In the genomic region with DNA sequence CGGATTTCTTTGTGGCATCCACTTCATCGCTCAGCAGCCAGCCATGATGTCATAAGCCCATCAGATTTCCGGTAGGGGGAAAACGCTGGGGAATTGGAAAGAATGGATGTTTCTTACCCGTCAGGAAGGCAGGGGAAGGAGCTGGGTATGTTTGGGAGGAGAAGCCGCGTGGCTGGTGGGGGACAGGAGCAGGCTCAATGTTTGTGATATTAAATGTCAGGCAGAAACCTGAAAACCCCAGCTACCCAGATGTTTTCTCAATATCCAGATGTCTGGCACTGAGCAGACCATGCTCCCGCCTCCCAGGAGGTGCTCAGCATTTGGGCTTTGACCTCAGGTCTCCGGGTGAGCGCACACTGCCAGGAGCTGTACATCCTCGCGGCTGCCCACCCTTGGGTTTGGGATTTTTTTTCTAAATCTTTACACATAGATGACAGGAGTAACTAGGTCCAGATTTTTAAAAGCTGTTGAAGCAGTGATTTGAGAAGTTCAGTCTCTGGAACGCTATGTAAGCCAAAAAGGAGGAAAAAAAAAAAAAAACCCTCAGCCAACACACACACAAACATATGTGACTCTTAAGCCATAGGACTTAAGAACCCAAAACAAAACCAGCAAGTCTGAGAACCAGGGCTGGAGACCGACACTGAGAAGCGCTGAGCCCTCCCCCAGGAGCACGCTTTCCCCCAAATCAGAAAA, we compare ENCODE assay signal across 13 cellular contexts.
DNase-seq lines count a peak whose midpoint lies in the region; ATAC-seq and TF ChIP-seq lines count a peak whose summit lies in the region.
"Had no signal": no experiment of that assay in that cellular context is flagged by ENCODE, and none has a peak within 500 bp of the region (broad histone marks: within the 10 kb centered on the region; RNA-seq: fewer than 3 reads in every experiment).

No MANE protein-coding gene starts in this region.

- H3K27ac Mint-ChIP-seq in naive thymus-derived CD8-positive, alpha-beta T cell = peak overlapping the region in 1 of 10 donors; percentile 76
- H3K27ac Mint-ChIP-seq: CD8-positive, alpha-beta T cell had no signal

- H3K36me3 ChIP-seq in NT2/D1 (ENCODE audit: insufficient read depth, insufficient read length, low read length) = no peaks in the 10 kb centered on the region
- H3K36me3 ChIP-seq in parathyroid adenoma (ENCODE audit: control insufficient read depth, insufficient read depth, low read length) = no peaks in the 10 kb centered on the region

- H3K27me3 ChIP-seq in NT2/D1 (ENCODE audit: insufficient read depth, insufficient read length) = peaks cover 32% of the 10 kb centered on the region
- no peaks in the 10 kb centered on the region for H3K27me3 ChIP-seq in parathyroid adenoma (ENCODE audit: control insufficient read depth, insufficient read depth, low read length)

- peaks cover 9 to 50% (median 24%) of the 10 kb centered on the region in 5 donors for H3K27me3 Mint-ChIP-seq in naive thymus-derived CD8-positive, alpha-beta T cell

- no peaks in the 10 kb centered on the region for H3K36me3 Mint-ChIP-seq in naive thymus-derived CD8-positive, alpha-beta T cell

- peaks cover 10 to 28% (median 20%) of the 10 kb centered on the region in 4 donors for H3K4me1 Mint-ChIP-seq in naive thymus-derived CD8-positive, alpha-beta T cell

- peaks cover 6% of the 10 kb centered on the region; the same call in 1 of the 2 replicates for H3K9me3 ChIP-seq in NT2/D1 (ENCODE audit: insufficient read depth, low read length)
- H3K9me3 ChIP-seq in parathyroid adenoma (ENCODE audit: control insufficient read depth, low read length) = no peaks in the 10 kb centered on the region

- TF ChIP-seq CTCF in fibroblast of the aortic adventitia (IDR thresholded peaks at IDR 0.05; ENCODE audit: insufficient read depth, low read length) (no peak), parathyroid adenoma (IDR thresholded peaks at IDR 0.05) (no peak)

- H2AFZ ChIP-seq in parathyroid adenoma = peak overlapping the region; percentile 33

- POLR2A ChIA-PET in naive thymus-derived CD8-positive, alpha-beta T cell (lab: Charles Lee) = interaction anchor here (0.6 to 0.7 kb wide), 2 partner anchors 34 to 38 kb away, joined by 3 to 5 read pairs; no protein-coding TSS in a partner anchor

- H3K9me3 Mint-ChIP-seq in naive thymus-derived CD8-positive, alpha-beta T cell = no peaks in the 10 kb centered on the region
- H3K9me3 Mint-ChIP-seq: CD8-positive, alpha-beta T cell had no signal

- H3K4me1 ChIP-seq in NT2/D1 (ENCODE audit: insufficient read depth, insufficient read length) (peaks cover 23% of the 10 kb centered on the region), parathyroid adenoma (peaks cover 4% of the 10 kb centered on the region)

- peak overlapping the region in 2 of 10 donors; percentile 63 to 65 for H3K4me3 Mint-ChIP-seq in naive thymus-derived CD8-positive, alpha-beta T cell
- H3K4me3 Mint-ChIP-seq: CD8-positive, alpha-beta T cell had no signal

- peak overlapping the region; percentile 58 for H3K9ac ChIP-seq in NT2/D1 (ENCODE audit: insufficient read length, low read depth)
- no peak overlapping the region for H3K9ac ChIP-seq in parathyroid adenoma

- DNase-seq in COLO829 (ENCODE audit: low spot score) (peak; percentile 56), NT2/D1 (ENCODE audit: low read depth, low spot score) (no peak), fibroblast of the aortic adventitia (ENCODE audit: low read depth) (peak; percentile 67), NCI-H2029 treated with DMSO at 0.1 percent for 48 hours (lab: John Stamatoyannopoulos, UW) (no peak)
- DNase-seq in activated CD4-positive, alpha-beta T cell treated with anti-CD3 and anti-CD28 coated beads, Interleukin-2, amount 50 U/mL, for 4 hours = no peak
- no peak for DNase-seq in naive thymus-derived CD8-positive, alpha-beta T cell
- no peak for DNase-seq in activated CD4-positive, CD25-positive, alpha-beta regulatory T cell (lab: John Stamatoyannopoulos, UW)
- DNase-seq: CD8-positive, alpha-beta T cell; HCEC 1CT; kidney glomerular epithelial cell; NCI-H226; T-helper 1 cell had no signal

- H3K4me3 ChIP-seq in NT2/D1 (ENCODE audit: insufficient read length, low read depth) = no peak overlapping the region
- H3K4me3 ChIP-seq in fibroblast of the aortic adventitia (ENCODE audit: low read depth, low read length) = peak overlapping the region; percentile 9
- H3K4me3 ChIP-seq in parathyroid adenoma (ENCODE audit: low read depth, low read length) = no peak overlapping the region

- no peak overlapping the region for H3K27ac ChIP-seq in parathyroid adenoma

- no peaks in the 10 kb centered on the region for H3K79me2 ChIP-seq in parathyroid adenoma

- ATAC-seq in naive thymus-derived CD8-positive, alpha-beta T cell = no peak
- ATAC-seq: CD8-positive, alpha-beta T cell had no signal

- H3K4me2 ChIP-seq in parathyroid adenoma (ENCODE audit: low read length) = no peak overlapping the region

Comparison
In these comparisons a context has a peak if more than half of its experiments do, and no peak if none do; other contexts are left out.
1. DNase-seq: peak in COLO829 (single experiment) and fibroblast of the aortic adventitia (single experiment); none in NT2/D1 (single experiment), NCI-H2029 treated with DMSO at 0.1 percent for 48 hours (single experiment), activated CD4-positive, alpha-beta T cell treated with anti-CD3 and anti-CD28 coated beads, Interleukin-2, amount 50 U/mL, for 4 hours (0 of 2), naive thymus-derived CD8-positive, alpha-beta T cell (0 of 10) and activated CD4-positive, CD25-positive, alpha-beta regulatory T cell (0 of 4).